In the genomic region with DNA sequence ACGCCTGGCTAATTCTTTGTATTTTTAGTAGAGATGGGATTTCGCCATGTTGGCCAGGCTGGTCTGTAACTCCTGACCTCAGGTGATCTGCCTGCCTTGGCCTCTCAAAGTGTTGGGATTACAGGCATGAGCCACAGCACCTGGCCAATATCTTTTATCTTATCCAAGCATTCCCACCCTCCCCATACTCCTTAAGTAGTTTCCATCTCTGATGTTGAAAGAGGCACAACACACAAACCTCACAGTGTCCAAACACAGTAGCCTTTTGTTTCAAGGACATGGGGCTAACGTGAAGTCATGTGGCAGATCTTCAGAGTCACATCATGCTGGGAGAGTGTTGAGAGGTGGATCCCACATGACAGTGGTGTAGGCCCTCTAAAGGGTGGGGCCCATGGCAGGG, we compare ENCODE assay signal across 2 cellular contexts. TPM values are rescaled to one million over a fixed set of nuclear protein-coding genes. Genes with fewer than 3 reads are reported as not detected.
"Had no signal": no experiment of that assay in that cellular context is flagged by ENCODE, and none has a peak within 500 bp of the region (broad histone marks: within the 10 kb centered on the region; RNA-seq: fewer than 3 reads in every experiment).

No MANE protein-coding gene starts in this region.

RNA-seq across cellular contexts. Expression of a gene that starts 10.8 kb away (rescaled TPM):
- total RNA-seq: left ventricle myocardium inferior had no signal
- polyA plus RNA-seq: naive thymus-derived CD8-positive, alpha-beta T cell had no signal
